8 cellular contexts compared by ENCODE assay signal in genomic region chr10:50325449-50326188, GRCh38.
A peak's percentile ranks its signal among the peaks of the same experiment; 100 is the strongest.
DNase-seq lines count a peak whose midpoint lies in the region; ATAC-seq and TF ChIP-seq lines count a peak whose summit lies in the region.

No MANE protein-coding gene starts in this region.

- H2BK120ac ChIP-seq in mesendoderm (ENCODE audit: low read depth, low read length): no peak overlapping the region

- H3K4me1 ChIP-seq in breast epithelium (no peaks in the 10 kb centered on the region), mesendoderm (ENCODE audit: control insufficient read depth, low read depth, low read length) (peaks cover 2% of the 10 kb centered on the region)

- H3K9me3 ChIP-seq in breast epithelium: no peaks in the 10 kb centered on the region

- ATAC-seq in GM21619 (IDR thresholded peaks at IDR 0.05; ENCODE audit: unreplicated experiment): peak; percentile 84

- intact Hi-C loops in breast epithelium (cut with DNase I; ENCODE audit: low total_unique reads): loop anchor here (10.0 kb wide), 1 partner anchor 899 kb away; no protein-coding TSS in a partner anchor

- H2BK5ac ChIP-seq in mesendoderm (ENCODE audit: low read length): no peak overlapping the region

- no peaks in the 10 kb centered on the region for H3K79me1 ChIP-seq in mesendoderm (ENCODE audit: low read length)

- H3K9ac ChIP-seq in mesendoderm (ENCODE audit: low read length): no peak overlapping the region

- H3K36me3 ChIP-seq in breast epithelium (no peaks in the 10 kb centered on the region), mesendoderm (ENCODE audit: control insufficient read depth, insufficient read depth, low read length) (no peaks in the 10 kb centered on the region)

- no peak overlapping the region for H3K4me2 ChIP-seq in mesendoderm (ENCODE audit: low read length)

- no peak for TF ChIP-seq CTCF in breast epithelium (IDR thresholded peaks at IDR 0.05)

- no peaks in the 10 kb centered on the region for H3K27me3 ChIP-seq in breast epithelium
- no peaks in the 10 kb centered on the region for H3K27me3 ChIP-seq in mesendoderm (ENCODE audit: insufficient read depth, low read length, poor library complexity)

- no peak overlapping the region for H2AK5ac ChIP-seq in mesendoderm (ENCODE audit: low read length)

- H3K4ac ChIP-seq in mesendoderm (ENCODE audit: low read depth, low read length): no peak overlapping the region

- no peak overlapping the region for H3K23ac ChIP-seq in mesendoderm (ENCODE audit: low read length)

- no peak overlapping the region for H3K18ac ChIP-seq in mesendoderm (ENCODE audit: low read length)

- H2BK15ac ChIP-seq in mesendoderm (replicated peaks; ENCODE audit: low read depth): no peak overlapping the region

- H3K56ac ChIP-seq in mesendoderm (ENCODE audit: low read length): no peak overlapping the region

- DNase-seq in GDM1 (lab: John Stamatoyannopoulos, UW) (peak; percentile 68), LoVo (ENCODE audit: low spot score) (peak; percentile 32), breast epithelium (ENCODE audit: low spot score in 2 of 2) (peak in 1 of 2 donors; percentile 68), mesendoderm (peak; percentile 29), NCI-H524 treated with DMSO at 0.1 percent for 48 hours (lab: John Stamatoyannopoulos, UW) (no peak), mesenteric fat pad (ENCODE audit: low spot score) (no peak), SHP77 (lab: John Stamatoyannopoulos, UW) (no peak)

- no peak overlapping the region for H4K5ac ChIP-seq in mesendoderm (ENCODE audit: low read length)

- H3K27ac ChIP-seq in breast epithelium (peak overlapping the region; percentile 16 to 50), mesendoderm (ENCODE audit: low read depth, low read length) (no peak overlapping the region)

- no CpG with 5 or more reads among the region's 6 CpGs for WGBS in mesendoderm (ENCODE audit: extremely low coverage, insufficient coverage, low lambda C conversion rate)

- H3K4me3 ChIP-seq in breast epithelium (no peak overlapping the region), mesendoderm (ENCODE audit: low read length) (no peak overlapping the region)

- H4K8ac ChIP-seq in mesendoderm (ENCODE audit: low read depth, low read length): no peak overlapping the region

- TF ChIP-seq POLR2A in breast epithelium (IDR thresholded peaks at IDR 0.05): no peak

- H3K79me2 ChIP-seq in mesendoderm (ENCODE audit: control insufficient read depth, insufficient read depth, low read length): no peaks in the 10 kb centered on the region

Comparison
In these comparisons a context has a peak if more than half of its experiments do, and no peak if none do; other contexts are left out.
1. DNase-seq: peak in GDM1 (single experiment), LoVo (single experiment) and mesendoderm (single experiment); none in NCI-H524 treated with DMSO at 0.1 percent for 48 hours (single experiment), mesenteric fat pad (single experiment) and SHP77 (0 of 2).